Comparison of ENCODE assay signal across 10 cellular contexts in genomic region chr15:101488300-101489164, GRCh38. TPM values are rescaled to one million over a fixed set of nuclear protein-coding genes. Genes with fewer than 3 reads are reported as not detected.
DNase-seq lines count a peak whose midpoint lies in the region.
"Had no signal": no experiment of that assay in that cellular context is flagged by ENCODE, and none has a peak within 500 bp of the region (broad histone marks: within the 10 kb centered on the region; RNA-seq: fewer than 3 reads in every experiment).

No MANE protein-coding gene starts in this region.

- no peaks in the 10 kb centered on the region for H3K4me1 Mint-ChIP-seq in activated T-helper 1 cell treated with anti-CD3 and anti-CD28 coated beads, Interleukin-12 subunit alpha, Interleukin-12 subunit beta, Interleukin-2, Interleukin-4 antibody, amounts not matched to agents 30 ng/mL and 10 ng/mL and 1 ng/mL, durations not matched to agents 14 hours and 24 hours and 36 hours (ENCODE audit: low read depth)
- peaks cover 6% of the 10 kb centered on the region for H3K4me1 Mint-ChIP-seq in stimulated activated naive CD8-positive, alpha-beta T cell treated with anti-CD3 and anti-CD28 coated beads, Interleukin-15, Interleukin-2, amounts not matched to agents 100 ng/mL and 50 ng/mL, for 24 hours (ENCODE audit: low read depth)
- H3K4me1 Mint-ChIP-seq in immature natural killer cell = peaks cover 0 to 2% of the 10 kb centered on the region in 2 donors
- H3K4me1 Mint-ChIP-seq: activated naive CD8-positive, alpha-beta T cell treated with anti-CD3 and anti-CD28 coated beads, Interleukin-2, amount 10 ng/mL, durations not matched to agents 7 days and 5 days had no signal

- no peaks in the 10 kb centered on the region for H3K9me3 Mint-ChIP-seq in activated T-helper 1 cell treated with anti-CD3 and anti-CD28 coated beads, Interleukin-12 subunit alpha, Interleukin-12 subunit beta, Interleukin-2, Interleukin-4 antibody, amounts not matched to agents 30 ng/mL and 10 ng/mL and 1 ng/mL, durations not matched to agents 14 hours and 24 hours and 36 hours
- H3K9me3 Mint-ChIP-seq in stimulated activated naive CD8-positive, alpha-beta T cell treated with anti-CD3 and anti-CD28 coated beads, Interleukin-15, Interleukin-2, amounts not matched to agents 100 ng/mL and 50 ng/mL, for 24 hours = no peaks in the 10 kb centered on the region
- H3K9me3 Mint-ChIP-seq in immature natural killer cell = peaks cover 0 to 2% (median 0%) of the 10 kb centered on the region in 6 donors
- H3K9me3 Mint-ChIP-seq: activated naive CD8-positive, alpha-beta T cell treated with anti-CD3 and anti-CD28 coated beads, Interleukin-2, amount 10 ng/mL, durations not matched to agents 7 days and 5 days had no signal

- no peaks in the 10 kb centered on the region for H3K36me3 Mint-ChIP-seq in activated T-helper 1 cell treated with anti-CD3 and anti-CD28 coated beads, Interleukin-12 subunit alpha, Interleukin-12 subunit beta, Interleukin-2, Interleukin-4 antibody, amounts not matched to agents 30 ng/mL and 10 ng/mL and 1 ng/mL, durations not matched to agents 14 hours and 24 hours and 36 hours (ENCODE audit: low read depth)
- H3K36me3 Mint-ChIP-seq in stimulated activated naive CD8-positive, alpha-beta T cell treated with anti-CD3 and anti-CD28 coated beads, Interleukin-15, Interleukin-2, amounts not matched to agents 100 ng/mL and 50 ng/mL, for 24 hours (ENCODE audit: low read depth) = no peaks in the 10 kb centered on the region
- H3K36me3 Mint-ChIP-seq in immature natural killer cell = no peaks in the 10 kb centered on the region
- H3K36me3 Mint-ChIP-seq: activated naive CD8-positive, alpha-beta T cell treated with anti-CD3 and anti-CD28 coated beads, Interleukin-2, amount 10 ng/mL, durations not matched to agents 7 days and 5 days had no signal

- H3K27ac Mint-ChIP-seq in activated T-helper 1 cell treated with anti-CD3 and anti-CD28 coated beads, Interleukin-12 subunit alpha, Interleukin-12 subunit beta, Interleukin-2, Interleukin-4 antibody, amounts not matched to agents 30 ng/mL and 10 ng/mL and 1 ng/mL, durations not matched to agents 14 hours and 24 hours and 36 hours = peak overlapping the region; percentile 40
- H3K27ac Mint-ChIP-seq in stimulated activated naive CD8-positive, alpha-beta T cell treated with anti-CD3 and anti-CD28 coated beads, Interleukin-15, Interleukin-2, amounts not matched to agents 100 ng/mL and 50 ng/mL, for 24 hours = no peak overlapping the region
- H3K27ac Mint-ChIP-seq in immature natural killer cell = no peak overlapping the region
- H3K27ac Mint-ChIP-seq: activated naive CD8-positive, alpha-beta T cell treated with anti-CD3 and anti-CD28 coated beads, Interleukin-2, amount 10 ng/mL, durations not matched to agents 7 days and 5 days had no signal

- intact Hi-C loops in activated T-helper 1 cell treated with anti-CD3 and anti-CD28 coated beads, Interleukin-12 subunit alpha, Interleukin-12 subunit beta, Interleukin-2, Interleukin-4 antibody, amounts not matched to agents 30 ng/mL and 10 ng/mL and 1 ng/mL, durations not matched to agents 14 hours and 24 hours and 36 hours (cut with micrococcal nuclease) = loop anchor here (5.0 kb wide), 1 partner anchor 46 kb away; no protein-coding TSS in a partner anchor

- DNase-seq in DMS 273 (lab: John Stamatoyannopoulos, UW; ENCODE audit: unreplicated experiment) (peak; percentile 17), DMS 273 treated with DMSO at 0.1 percent for 48 hours (lab: John Stamatoyannopoulos, UW) (no peak), islet precursor cell (peak; percentile 50), H4 (ENCODE audit: low spot score) (no peak), immature natural killer cell (no peak), HK-2 (ENCODE audit: unreplicated experiment) (no peak)
- no peak for DNase-seq in activated T-helper 1 cell treated with anti-CD3 and anti-CD28 coated beads, Interleukin-12 subunit alpha, Interleukin-12 subunit beta, Interleukin-2, Interleukin-4 antibody, amounts not matched to agents 30 ng/mL and 10 ng/mL and 1 ng/mL, durations not matched to agents 14 hours and 24 hours and 36 hours (ENCODE audit: low spot score)

- H3K4me3 Mint-ChIP-seq in activated T-helper 1 cell treated with anti-CD3 and anti-CD28 coated beads, Interleukin-12 subunit alpha, Interleukin-12 subunit beta, Interleukin-2, Interleukin-4 antibody, amounts not matched to agents 30 ng/mL and 10 ng/mL and 1 ng/mL, durations not matched to agents 14 hours and 24 hours and 36 hours = peak overlapping the region; percentile 67
- H3K4me3 Mint-ChIP-seq in stimulated activated naive CD8-positive, alpha-beta T cell treated with anti-CD3 and anti-CD28 coated beads, Interleukin-15, Interleukin-2, amounts not matched to agents 100 ng/mL and 50 ng/mL, for 24 hours = peak overlapping the region; percentile 17
- H3K4me3 Mint-ChIP-seq in immature natural killer cell = peak overlapping the region in 1 of 5 donors; percentile 51
- H3K4me3 Mint-ChIP-seq: activated naive CD8-positive, alpha-beta T cell treated with anti-CD3 and anti-CD28 coated beads, Interleukin-2, amount 10 ng/mL, durations not matched to agents 7 days and 5 days had no signal

- H3K27me3 Mint-ChIP-seq in activated T-helper 1 cell treated with anti-CD3 and anti-CD28 coated beads, Interleukin-12 subunit alpha, Interleukin-12 subunit beta, Interleukin-2, Interleukin-4 antibody, amounts not matched to agents 30 ng/mL and 10 ng/mL and 1 ng/mL, durations not matched to agents 14 hours and 24 hours and 36 hours (ENCODE audit: insufficient read depth) = peaks cover 47% of the 10 kb centered on the region
- H3K27me3 Mint-ChIP-seq in stimulated activated naive CD8-positive, alpha-beta T cell treated with anti-CD3 and anti-CD28 coated beads, Interleukin-15, Interleukin-2, amounts not matched to agents 100 ng/mL and 50 ng/mL, for 24 hours = peaks cover 49% of the 10 kb centered on the region
- H3K27me3 Mint-ChIP-seq in immature natural killer cell (ENCODE audit: low read depth in 3 of 3) = peaks cover 6 to 18% (median 13%) of the 10 kb centered on the region in 3 donors

RNA-seq across cellular contexts. Expression of gene PCSK6, which starts 1.0 kb away (rescaled TPM):
- total RNA-seq in activated T-helper 1 cell treated with anti-CD3 and anti-CD28 coated beads, Interleukin-12 subunit alpha, Interleukin-12 subunit beta, Interleukin-2, Interleukin-4 antibody, amounts not matched to agents 30 ng/mL and 10 ng/mL and 1 ng/mL, durations not matched to agents 14 hours and 24 hours and 36 hours = 3.0 and 3.7 TPM in 2 replicates
- total RNA-seq in H4 (2014; rRNA removed; shearing (Covaris generic)) = not detected in 2 replicates
- polyA plus RNA-seq in immature natural killer cell = 1 to 10 TPM in 2 of 3 donors, not detected in 1; 1.7 to 3.0 TPM
- total RNA-seq: M059J had no signal

Comparison
In these comparisons a context has a peak if more than half of its experiments do, and no peak if none do; other contexts are left out.
1. DNase-seq: peak in DMS 273 (single experiment) and islet precursor cell (single experiment); none in DMS 273 treated with DMSO at 0.1 percent for 48 hours (single experiment), activated T-helper 1 cell treated with anti-CD3 and anti-CD28 coated beads, Interleukin-12 subunit alpha, Interleukin-12 subunit beta, Interleukin-2, Interleukin-4 antibody, amounts not matched to agents 30 ng/mL and 10 ng/mL and 1 ng/mL, durations not matched to agents 14 hours and 24 hours and 36 hours (single experiment), H4 (single experiment), immature natural killer cell (0 of 3) and HK-2 (single experiment).